18 cellular contexts compared by ENCODE assay signal in the genomic region with DNA sequence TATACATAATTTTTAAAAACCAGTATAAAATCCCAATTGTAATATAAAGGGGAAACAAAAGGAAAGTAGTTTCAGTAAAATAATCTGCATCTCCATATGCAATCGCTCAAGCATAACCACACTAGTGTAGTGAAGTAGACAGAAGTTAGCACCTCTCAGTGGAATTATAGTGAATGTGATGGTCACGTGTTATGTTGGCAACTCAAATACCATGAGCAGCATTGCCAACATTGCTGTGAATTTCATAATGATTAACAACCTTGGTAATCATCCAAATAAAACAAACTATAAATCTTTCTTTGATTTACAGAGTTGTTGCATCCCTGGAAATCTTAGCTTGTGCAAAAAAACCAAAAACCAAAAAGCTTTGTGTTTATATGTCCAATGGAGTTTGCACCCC.
DNase-seq lines count a peak whose midpoint lies in the region; ATAC-seq and TF ChIP-seq lines count a peak whose summit lies in the region.
"Had no signal": no experiment of that assay in that cellular context is flagged by ENCODE, and none has a peak within 500 bp of the region (broad histone marks: within the 10 kb centered on the region; RNA-seq: fewer than 3 reads in every experiment).

No MANE protein-coding gene starts in this region.

- H3K36me3 ChIP-seq in A673 (ENCODE audit: insufficient read depth, low read length, poor library complexity, severe bottlenecking) (no peaks in the 10 kb centered on the region), upper lobe of left lung (no peaks in the 10 kb centered on the region)
- H3K36me3 ChIP-seq: esophagus squamous epithelium, ovary had no signal

- TF ChIP-seq CTCF in A673 (conservative IDR thresholded peaks at IDR 0.05; ENCODE audit: low read depth, low read length) = no peak
- no peak for TF ChIP-seq CTCF in astrocyte of the cerebellum (IDR thresholded peaks at IDR 0.05; ENCODE audit: low read depth, low read length, missing control alignments)
- TF ChIP-seq CTCF in upper lobe of left lung (IDR thresholded peaks at IDR 0.05) = no peak

- H3K27ac Mint-ChIP-seq in naive thymus-derived CD8-positive, alpha-beta T cell = no peak overlapping the region
- H3K27ac Mint-ChIP-seq: B cell; dendritic cell treated with granulocyte-macrophage colony-stimulating factor and Interleukin-4, amounts not matched to agents 40 ng/mL and 50 ng/mL, for 4 days; T-helper 17 cell had no signal

- H3K4me1 ChIP-seq in A673 (ENCODE audit: insufficient read depth, low read length, poor library complexity, severe bottlenecking) (peaks cover 7% of the 10 kb centered on the region), upper lobe of left lung (no peaks in the 10 kb centered on the region)

- TF ChIP-seq POLR2A in upper lobe of left lung (IDR thresholded peaks at IDR 0.05) = no peak

- 35 to 43% methylated on average over 2 of the region's 2 CpGs for WGBS in upper lobe of left lung, 2 donors

- H3K27me3 ChIP-seq in A673 (replicated peaks; ENCODE audit: insufficient read depth, low read depth, low read length, poor library complexity) (no peaks in the 10 kb centered on the region), upper lobe of left lung (no peaks in the 10 kb centered on the region)
- H3K27me3 ChIP-seq: ovary had no signal

- H3K4me3 Mint-ChIP-seq in naive thymus-derived CD8-positive, alpha-beta T cell = no peak overlapping the region
- H3K4me3 Mint-ChIP-seq: B cell; dendritic cell treated with granulocyte-macrophage colony-stimulating factor and Interleukin-4, amounts not matched to agents 40 ng/mL and 50 ng/mL, for 4 days; T-helper 17 cell had no signal

- DNase-seq in A673 (ENCODE audit: low spot score) (peak; percentile 58), NAMALWA (ENCODE audit: low spot score) (peak; percentile 17), astrocyte of the cerebellum (ENCODE audit: low read depth) (peak; percentile 9), fibroblast of the conjunctiva (ENCODE audit: low read depth) (peak; percentile 16), SW480 (ENCODE audit: low spot score) (no peak), upper lobe of left lung (no peak), OCI-M1 (lab: John Stamatoyannopoulos, UW) (no peak)
- no peak for DNase-seq in naive thymus-derived CD8-positive, alpha-beta T cell
- DNase-seq: aorta, esophagus squamous epithelium, hippocampal formation, left colon, NCI-H2081 treated with DMSO at 0.1 percent for 48 hours, ovary, SHP77 treated with DMSO at 0.1 percent for 48 hours, T-helper 17 cell had no signal

- H3K9me3 Mint-ChIP-seq in naive thymus-derived CD8-positive, alpha-beta T cell = no peaks in the 10 kb centered on the region
- H3K9me3 Mint-ChIP-seq: dendritic cell treated with granulocyte-macrophage colony-stimulating factor and Interleukin-4, amounts not matched to agents 40 ng/mL and 50 ng/mL, for 4 days had no signal

- H3K36me3 Mint-ChIP-seq in naive thymus-derived CD8-positive, alpha-beta T cell = no peaks in the 10 kb centered on the region

- H3K27me3 Mint-ChIP-seq in naive thymus-derived CD8-positive, alpha-beta T cell = peaks cover 8 to 15% (median 10%) of the 10 kb centered on the region in 5 donors

- intact Hi-C loops in A673 (cut with micrococcal nuclease; ENCODE audit: unreplicated experiment) = no loop called here

- POLR2A ChIA-PET in A673 (lab: Charles Lee; ENCODE audit: low non-redundant PET) = no interaction called here
- POLR2A ChIA-PET in naive thymus-derived CD8-positive, alpha-beta T cell (lab: Charles Lee) = no interaction called here

- BruUV-seq in A673 (replicated peaks; lab: Mats Ljungman, UMichigan) = no TSS peak

- no peak for ATAC-seq in upper lobe of left lung (ENCODE audit: low FRiP score in 2 of 2)
- ATAC-seq in naive thymus-derived CD8-positive, alpha-beta T cell = no peak
- ATAC-seq: left colon, T-helper 17 cell had no signal

- H3K9me3 ChIP-seq in A673 (ENCODE audit: low read depth, low read length, poor library complexity, severe bottlenecking) (no peaks in the 10 kb centered on the region), upper lobe of left lung (no peaks in the 10 kb centered on the region)
- H3K9me3 ChIP-seq: esophagus squamous epithelium, ovary had no signal

- H3K4me1 Mint-ChIP-seq in naive thymus-derived CD8-positive, alpha-beta T cell = no peaks in the 10 kb centered on the region
- H3K4me1 Mint-ChIP-seq: B cell had no signal

- CTCF ChIA-PET in A673 (lab: Charles Lee) = no interaction called here

- no peak overlapping the region for H3K27ac ChIP-seq in A673 (ENCODE audit: low read depth, low read length, poor library complexity, severe bottlenecking)
- no peak overlapping the region for H3K27ac ChIP-seq in upper lobe of left lung
- H3K27ac ChIP-seq: esophagus squamous epithelium, ovary had no signal

- H3K4me3 ChIP-seq in A673 (ENCODE audit: low read depth, low read length, poor library complexity, severe bottlenecking) = no peak overlapping the region
- H3K4me3 ChIP-seq in astrocyte of the cerebellum (ENCODE audit: low read depth, low read length) = no peak overlapping the region
- H3K4me3 ChIP-seq in upper lobe of left lung = no peak overlapping the region
- H3K4me3 ChIP-seq: esophagus squamous epithelium, ovary had no signal

- in situ Hi-C loops in astrocyte of the cerebellum (cut with HindIII; ENCODE audit: low sequenced_read_pairs) = no loop called here

- no peak for TF ChIP-seq EP300 in upper lobe of left lung (IDR thresholded peaks at IDR 0.05)

Comparison
In these comparisons a context has a peak if more than half of its experiments do, and no peak if none do; other contexts are left out.
1. DNase-seq: peak in A673 (single experiment), NAMALWA (single experiment), astrocyte of the cerebellum (single experiment) and fibroblast of the conjunctiva (single experiment); none in SW480 (single experiment), upper lobe of left lung (0 of 2), naive thymus-derived CD8-positive, alpha-beta T cell (0 of 10) and OCI-M1 (single experiment).